Comparison of ENCODE assay signal across 1 cellular context in genomic region chr12:62957233-62957953, GRCh38.
A peak's percentile ranks its signal among the peaks of the same experiment; 100 is the strongest.
TF ChIP-seq lines count a peak whose summit lies in the region.

No MANE protein-coding gene starts in this region.

TF ChIP-seq in HepG2, 621 proteins besides CTCF, POLR2A, EP300 and RAD21 (continued from another document):
- TF ChIP-seq ZNF773 (CRISPR knock-in tag; IDR thresholded peaks at IDR 0.05; ENCODE audit: borderline replicate concordance) (no peak), ZNF468 (CRISPR knock-in tag; IDR thresholded peaks at IDR 0.05) (no peak), ZNF567 (CRISPR knock-in tag; IDR thresholded peaks at IDR 0.05; ENCODE audit: borderline replicate concordance) (no peak), ZSCAN9 (CRISPR knock-in tag; IDR thresholded peaks at IDR 0.05; ENCODE audit: borderline replicate concordance) (no peak), KLF16 (CRISPR knock-in tag; IDR thresholded peaks at IDR 0.05) (no peak), ZNF788 (CRISPR knock-in tag; IDR thresholded peaks at IDR 0.05; ENCODE audit: borderline replicate concordance) (no peak), ZNF652 (CRISPR knock-in tag; IDR thresholded peaks at IDR 0.05; ENCODE audit: borderline replicate concordance, low read depth) (peak; percentile 99), ZNF331 (CRISPR knock-in tag; IDR thresholded peaks at IDR 0.05) (peak; percentile 84), CC2D1A (CRISPR knock-in tag; IDR thresholded peaks at IDR 0.05) (no peak), GFI1 (CRISPR knock-in tag; IDR thresholded peaks at IDR 0.05; ENCODE audit: borderline replicate concordance) (no peak), ZNF18 (CRISPR knock-in tag; IDR thresholded peaks at IDR 0.05; ENCODE audit: insufficient replicate concordance) (no peak)
- TF ChIP-seq, protein P1, sequence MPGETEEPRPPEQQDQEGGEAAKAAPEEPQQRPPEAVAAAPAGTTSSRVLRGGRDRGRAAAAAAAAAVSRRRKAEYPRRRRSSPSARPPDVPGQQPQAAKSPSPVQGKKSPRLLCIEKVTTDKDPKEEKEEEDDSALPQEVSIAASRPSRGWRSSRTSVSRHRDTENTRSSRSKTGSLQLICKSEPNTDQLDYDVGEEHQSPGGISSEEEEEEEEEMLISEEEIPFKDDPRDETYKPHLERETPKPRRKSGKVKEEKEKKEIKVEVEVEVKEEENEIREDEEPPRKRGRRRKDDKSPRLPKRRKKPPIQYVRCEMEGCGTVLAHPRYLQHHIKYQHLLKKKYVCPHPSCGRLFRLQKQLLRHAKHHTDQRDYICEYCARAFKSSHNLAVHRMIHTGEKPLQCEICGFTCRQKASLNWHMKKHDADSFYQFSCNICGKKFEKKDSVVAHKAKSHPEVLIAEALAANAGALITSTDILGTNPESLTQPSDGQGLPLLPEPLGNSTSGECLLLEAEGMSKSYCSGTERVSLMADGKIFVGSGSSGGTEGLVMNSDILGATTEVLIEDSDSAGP (CRISPR knock-in tag; IDR thresholded peaks at IDR 0.05; ENCODE audit: borderline replicate concordance): no peak
- TF ChIP-seq, protein P2, sequence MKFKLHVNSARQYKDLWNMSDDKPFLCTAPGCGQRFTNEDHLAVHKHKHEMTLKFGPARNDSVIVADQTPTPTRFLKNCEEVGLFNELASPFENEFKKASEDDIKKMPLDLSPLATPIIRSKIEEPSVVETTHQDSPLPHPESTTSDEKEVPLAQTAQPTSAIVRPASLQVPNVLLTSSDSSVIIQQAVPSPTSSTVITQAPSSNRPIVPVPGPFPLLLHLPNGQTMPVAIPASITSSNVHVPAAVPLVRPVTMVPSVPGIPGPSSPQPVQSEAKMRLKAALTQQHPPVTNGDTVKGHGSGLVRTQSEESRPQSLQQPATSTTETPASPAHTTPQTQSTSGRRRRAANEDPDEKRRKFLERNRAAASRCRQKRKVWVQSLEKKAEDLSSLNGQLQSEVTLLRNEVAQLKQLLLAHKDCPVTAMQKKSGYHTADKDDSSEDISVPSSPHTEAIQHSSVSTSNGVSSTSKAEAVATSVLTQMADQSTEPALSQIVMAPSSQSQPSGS (CRISPR knock-in tag; IDR thresholded peaks at IDR 0.05): no peak
- TF ChIP-seq, protein P3, sequence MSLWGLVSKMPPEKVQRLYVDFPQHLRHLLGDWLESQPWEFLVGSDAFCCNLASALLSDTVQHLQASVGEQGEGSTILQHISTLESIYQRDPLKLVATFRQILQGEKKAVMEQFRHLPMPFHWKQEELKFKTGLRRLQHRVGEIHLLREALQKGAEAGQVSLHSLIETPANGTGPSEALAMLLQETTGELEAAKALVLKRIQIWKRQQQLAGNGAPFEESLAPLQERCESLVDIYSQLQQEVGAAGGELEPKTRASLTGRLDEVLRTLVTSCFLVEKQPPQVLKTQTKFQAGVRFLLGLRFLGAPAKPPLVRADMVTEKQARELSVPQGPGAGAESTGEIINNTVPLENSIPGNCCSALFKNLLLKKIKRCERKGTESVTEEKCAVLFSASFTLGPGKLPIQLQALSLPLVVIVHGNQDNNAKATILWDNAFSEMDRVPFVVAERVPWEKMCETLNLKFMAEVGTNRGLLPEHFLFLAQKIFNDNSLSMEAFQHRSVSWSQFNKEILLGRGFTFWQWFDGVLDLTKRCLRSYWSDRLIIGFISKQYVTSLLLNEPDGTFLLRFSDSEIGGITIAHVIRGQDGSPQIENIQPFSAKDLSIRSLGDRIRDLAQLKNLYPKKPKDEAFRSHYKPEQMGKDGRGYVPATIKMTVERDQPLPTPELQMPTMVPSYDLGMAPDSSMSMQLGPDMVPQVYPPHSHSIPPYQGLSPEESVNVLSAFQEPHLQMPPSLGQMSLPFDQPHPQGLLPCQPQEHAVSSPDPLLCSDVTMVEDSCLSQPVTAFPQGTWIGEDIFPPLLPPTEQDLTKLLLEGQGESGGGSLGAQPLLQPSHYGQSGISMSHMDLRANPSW (CRISPR knock-in tag; IDR thresholded peaks at IDR 0.05; ENCODE audit: borderline replicate concordance): no peak
